1 cellular context compared by ENCODE assay signal in genomic region chr14:94098359-94098758, GRCh38.
TF ChIP-seq lines count a peak whose summit lies in the region.

No MANE protein-coding gene starts in this region.

TF ChIP-seq in GM23338, 12 proteins besides CTCF, POLR2A, EP300 and RAD21 (continued from another document):
- TF ChIP-seq, protein P1, sequence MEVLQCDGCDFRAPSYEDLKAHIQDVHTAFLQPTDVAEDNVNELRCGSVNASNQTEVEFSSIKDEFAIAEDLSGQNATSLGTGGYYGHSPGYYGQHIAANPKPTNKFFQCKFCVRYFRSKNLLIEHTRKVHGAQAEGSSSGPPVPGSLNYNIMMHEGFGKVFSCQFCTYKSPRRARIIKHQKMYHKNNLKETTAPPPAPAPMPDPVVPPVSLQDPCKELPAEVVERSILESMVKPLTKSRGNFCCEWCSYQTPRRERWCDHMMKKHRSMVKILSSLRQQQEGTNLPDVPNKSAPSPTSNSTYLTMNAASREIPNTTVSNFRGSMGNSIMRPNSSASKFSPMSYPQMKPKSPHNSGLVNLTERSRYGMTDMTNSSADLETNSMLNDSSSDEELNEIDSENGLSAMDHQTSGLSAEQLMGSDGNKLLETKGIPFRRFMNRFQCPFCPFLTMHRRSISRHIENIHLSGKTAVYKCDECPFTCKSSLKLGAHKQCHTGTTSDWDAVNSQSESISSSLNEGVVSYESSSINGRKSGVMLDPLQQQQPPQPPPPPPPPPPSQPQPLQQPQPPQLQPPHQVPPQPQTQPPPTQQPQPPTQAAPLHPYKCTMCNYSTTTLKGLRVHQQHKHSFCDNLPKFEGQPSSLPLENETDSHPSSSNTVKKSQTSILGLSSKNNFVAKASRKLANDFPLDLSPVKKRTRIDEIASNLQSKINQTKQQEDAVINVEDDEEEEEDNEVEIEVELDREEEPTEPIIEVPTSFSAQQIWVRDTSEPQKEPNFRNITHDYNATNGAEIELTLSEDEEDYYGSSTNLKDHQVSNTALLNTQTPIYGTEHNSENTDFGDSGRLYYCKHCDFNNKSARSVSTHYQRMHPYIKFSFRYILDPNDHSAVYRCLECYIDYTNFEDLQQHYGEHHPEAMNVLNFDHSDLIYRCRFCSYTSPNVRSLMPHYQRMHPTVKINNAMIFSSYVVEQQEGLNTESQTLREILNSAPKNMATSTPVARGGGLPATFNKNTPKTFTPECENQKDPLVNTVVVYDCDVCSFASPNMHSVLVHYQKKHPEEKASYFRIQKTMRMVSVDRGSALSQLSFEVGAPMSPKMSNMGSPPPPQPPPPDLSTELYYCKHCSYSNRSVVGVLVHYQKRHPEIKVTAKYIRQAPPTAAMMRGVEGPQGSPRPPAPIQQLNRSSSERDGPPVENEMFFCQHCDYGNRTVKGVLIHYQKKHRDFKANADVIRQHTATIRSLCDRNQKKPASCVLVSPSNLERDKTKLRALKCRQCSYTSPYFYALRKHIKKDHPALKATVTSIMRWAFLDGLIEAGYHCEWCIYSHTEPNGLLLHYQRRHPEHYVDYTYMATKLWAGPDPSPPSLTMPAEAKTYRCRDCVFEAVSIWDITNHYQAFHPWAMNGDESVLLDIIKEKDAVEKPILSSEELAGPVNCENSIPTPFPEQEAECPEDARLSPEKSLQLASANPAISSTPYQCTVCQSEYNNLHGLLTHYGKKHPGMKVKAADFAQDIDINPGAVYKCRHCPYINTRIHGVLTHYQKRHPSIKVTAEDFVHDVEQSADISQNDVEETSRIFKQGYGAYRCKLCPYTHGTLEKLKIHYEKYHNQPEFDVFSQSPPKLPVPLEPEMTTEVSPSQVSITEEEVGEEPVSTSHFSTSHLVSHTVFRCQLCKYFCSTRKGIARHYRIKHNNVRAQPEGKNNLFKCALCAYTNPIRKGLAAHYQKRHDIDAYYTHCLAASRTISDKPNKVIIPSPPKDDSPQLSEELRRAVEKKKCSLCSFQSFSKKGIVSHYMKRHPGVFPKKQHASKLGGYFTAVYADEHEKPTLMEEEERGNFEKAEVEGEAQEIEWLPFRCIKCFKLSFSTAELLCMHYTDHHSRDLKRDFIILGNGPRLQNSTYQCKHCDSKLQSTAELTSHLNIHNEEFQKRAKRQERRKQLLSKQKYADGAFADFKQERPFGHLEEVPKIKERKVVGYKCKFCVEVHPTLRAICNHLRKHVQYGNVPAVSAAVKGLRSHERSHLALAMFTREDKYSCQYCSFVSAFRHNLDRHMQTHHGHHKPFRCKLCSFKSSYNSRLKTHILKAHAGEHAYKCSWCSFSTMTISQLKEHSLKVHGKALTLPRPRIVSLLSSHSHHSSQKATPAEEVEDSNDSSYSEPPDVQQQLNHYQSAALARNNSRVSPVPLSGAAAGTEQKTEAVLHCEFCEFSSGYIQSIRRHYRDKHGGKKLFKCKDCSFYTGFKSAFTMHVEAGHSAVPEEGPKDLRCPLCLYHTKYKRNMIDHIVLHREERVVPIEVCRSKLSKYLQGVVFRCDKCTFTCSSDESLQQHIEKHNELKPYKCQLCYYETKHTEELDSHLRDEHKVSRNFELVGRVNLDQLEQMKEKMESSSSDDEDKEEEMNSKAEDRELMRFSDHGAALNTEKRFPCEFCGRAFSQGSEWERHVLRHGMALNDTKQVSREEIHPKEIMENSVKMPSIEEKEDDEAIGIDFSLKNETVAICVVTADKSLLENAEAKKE (CRISPR knock-in tag; IDR thresholded peaks at IDR 0.05) = no peak
- TF ChIP-seq ZNF114 (CRISPR knock-in tag; IDR thresholded peaks at IDR 0.05) (no peak), JUNB (IDR thresholded peaks at IDR 0.05; ENCODE audit: unreplicated experiment) (no peak), CREB1 (CRISPR knock-in tag; IDR thresholded peaks at IDR 0.05; ENCODE audit: low read depth) (no peak)
- TF ChIP-seq, protein P2, sequence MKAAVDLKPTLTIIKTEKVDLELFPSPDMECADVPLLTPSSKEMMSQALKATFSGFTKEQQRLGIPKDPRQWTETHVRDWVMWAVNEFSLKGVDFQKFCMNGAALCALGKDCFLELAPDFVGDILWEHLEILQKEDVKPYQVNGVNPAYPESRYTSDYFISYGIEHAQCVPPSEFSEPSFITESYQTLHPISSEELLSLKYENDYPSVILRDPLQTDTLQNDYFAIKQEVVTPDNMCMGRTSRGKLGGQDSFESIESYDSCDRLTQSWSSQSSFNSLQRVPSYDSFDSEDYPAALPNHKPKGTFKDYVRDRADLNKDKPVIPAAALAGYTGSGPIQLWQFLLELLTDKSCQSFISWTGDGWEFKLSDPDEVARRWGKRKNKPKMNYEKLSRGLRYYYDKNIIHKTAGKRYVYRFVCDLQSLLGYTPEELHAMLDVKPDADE (IDR thresholded peaks at IDR 0.05) = no peak
